Comparison of ENCODE assay signal across 16 cellular contexts in the genomic region with DNA sequence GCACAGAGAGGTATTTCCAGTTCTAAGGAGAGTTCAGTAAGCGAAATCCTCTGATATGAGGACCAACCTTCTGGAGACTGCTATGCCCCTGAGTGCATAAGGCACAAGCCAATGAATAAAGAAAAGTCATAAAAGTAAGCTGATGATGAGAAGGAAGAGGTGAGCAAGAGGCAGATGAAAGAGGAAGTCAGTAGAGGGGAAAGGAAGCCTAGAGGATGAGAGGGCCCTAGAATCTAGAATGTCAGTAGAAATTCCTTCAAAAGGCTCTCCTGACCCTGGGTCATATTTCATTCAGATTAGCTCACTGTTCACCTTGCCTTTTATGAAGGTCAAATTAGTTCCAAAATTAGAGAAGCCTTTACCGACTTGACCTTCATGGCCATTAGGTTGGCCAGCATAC.
"Had no signal": no experiment of that assay in that cellular context is flagged by ENCODE, and none has a peak within 500 bp of the region (broad histone marks: within the 10 kb centered on the region; RNA-seq: fewer than 3 reads in every experiment).

No MANE protein-coding gene starts in this region.

- DNase-seq: effector memory CD4-positive, alpha-beta T cell; heart right ventricle; hypothalamus; kidney glomerular epithelial cell; mesendoderm; naive thymus-derived CD4-positive, alpha-beta T cell; psoas muscle; retina; right lobe of liver; stimulated activated CD4-positive, alpha-beta T cell treated with anti-CD3 and anti-CD28 coated beads, Interleukin-4, amount 100 ng/mL, for 4 hours; stimulated activated naive CD4-positive, alpha-beta T cell; stomach; substantia nigra; transverse colon had no signal

- H3K27ac ChIP-seq: heart right ventricle, neutrophil, psoas muscle, right lobe of liver, stomach, thoracic aorta, transverse colon had no signal

- H3K27me3 ChIP-seq: heart right ventricle, neutrophil, right lobe of liver, stomach, transverse colon had no signal

- H3K36me3 ChIP-seq: heart right ventricle, neutrophil, right lobe of liver, stomach, thoracic aorta, transverse colon had no signal

- H3K4me1 ChIP-seq: heart right ventricle, psoas muscle, right lobe of liver, stomach, transverse colon had no signal

- H3K9me3 ChIP-seq: heart right ventricle, neutrophil, psoas muscle, right lobe of liver, stomach, thoracic aorta, transverse colon had no signal

- H3K4me3 ChIP-seq: heart right ventricle, psoas muscle, right lobe of liver, stomach, thoracic aorta, transverse colon had no signal
